ENCODE assay signal across 1 cellular context in the genomic region with DNA sequence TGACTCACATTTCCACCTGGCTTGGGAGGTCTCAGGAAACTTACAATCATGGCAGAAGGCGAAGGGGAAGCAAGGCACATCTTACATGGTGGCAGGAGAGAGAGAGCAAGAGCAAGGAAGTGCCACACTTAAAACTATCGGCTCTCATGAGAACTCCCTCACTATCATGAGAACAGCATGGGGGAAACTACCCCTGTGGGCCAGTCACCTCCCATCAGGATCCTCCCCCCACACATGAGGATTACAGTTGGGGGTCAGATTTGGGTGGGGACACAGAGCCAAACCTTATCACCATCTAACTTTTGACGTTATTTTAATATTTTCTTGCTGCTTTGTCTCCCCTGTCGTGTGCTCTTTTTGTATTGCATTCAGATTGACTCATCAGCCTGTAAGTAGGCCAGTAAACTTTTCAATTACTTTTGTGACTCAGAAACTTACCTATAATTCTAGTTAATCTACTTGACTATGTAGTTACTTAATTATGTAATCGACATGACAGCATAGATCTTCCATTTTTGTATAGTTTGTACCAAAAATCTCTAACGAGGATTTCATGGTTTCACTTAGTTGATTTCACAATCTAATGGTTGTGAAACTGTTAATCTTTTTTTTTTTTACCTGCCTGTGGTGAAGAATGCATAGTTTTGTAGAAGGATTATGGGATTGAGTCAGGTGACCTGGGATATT.
TF ChIP-seq lines count a peak whose summit lies in the region.

No MANE protein-coding gene starts in this region.

TF ChIP-seq in HepG2, 621 proteins besides CTCF, POLR2A, EP300 and RAD21:
- TF ChIP-seq ZNF205 (CRISPR knock-in tag; IDR thresholded peaks at IDR 0.05) (no peak), MTF1 (CRISPR knock-in tag; IDR thresholded peaks at IDR 0.05) (no peak), AGO1 (IDR thresholded peaks at IDR 0.05; ENCODE audit: low read depth, low read length, poor library complexity, severe bottlenecking) (no peak), CEBPB (IDR thresholded peaks at IDR 0.05; ENCODE audit: borderline replicate concordance, low read depth, low read length) (peak; percentile 71)
